Comparison of ENCODE assay signal across 8 cellular contexts in genomic region chr17:37770631-37771518, GRCh38. TPM values are rescaled to one million over a fixed set of nuclear protein-coding genes. Genes with fewer than 3 reads are reported as not detected.
DNase-seq lines count a peak whose midpoint lies in the region; ATAC-seq, FAIRE-seq and TF ChIP-seq lines count a peak whose summit lies in the region.

No MANE protein-coding gene starts in this region.

- dilution Hi-C loops in keratinocyte (cut with MboI; ENCODE audit: extremely low pct_ligation_motif_present, low sequenced_read_pairs), result no loop called here

- H3K27ac Mint-ChIP-seq in stimulated activated naive CD8-positive, alpha-beta T cell treated with anti-CD3 and anti-CD28 coated beads, Interleukin-15, amount 100 ng/mL, for 72 hours, result no peak overlapping the region

- TF ChIP-seq CTCF in OCI-LY7 (conservative IDR thresholded peaks at IDR 0.05; ENCODE audit: low read length), result peak; percentile 63
- TF ChIP-seq CTCF in astrocyte of the spinal cord (IDR thresholded peaks at IDR 0.05; ENCODE audit: low read depth, low read length), result peak; percentile 90
- TF ChIP-seq CTCF in keratinocyte (optimal IDR thresholded peaks at IDR 0.05 in 1 of 3, IDR thresholded peaks at IDR 0.05 in 1 of 3, conservative IDR thresholded peaks at IDR 0.05 in 1 of 3; ENCODE audit: extremely low read depth in 1 of 3, insufficient read depth in 2 of 3, low read length in 3 of 3), result peak; percentile 87 to 95 (median 90)

- peaks cover 11% of the 10 kb centered on the region for H3K4me1 ChIP-seq in OCI-LY7 (ENCODE audit: insufficient read depth, low read length, poor library complexity, severe bottlenecking)
- no peaks in the 10 kb centered on the region for H3K4me1 ChIP-seq in keratinocyte (ENCODE audit: control insufficient read depth, extremely low read depth, insufficient read depth, low read length)

- H3K4me3 ChIP-seq in OCI-LY7 (ENCODE audit: low read depth, low read length, poor library complexity, severe bottlenecking), result no peak overlapping the region
- H3K4me3 ChIP-seq in astrocyte of the spinal cord (ENCODE audit: low read depth, low read length), result no peak overlapping the region
- H3K4me3 ChIP-seq in keratinocyte (ENCODE audit: control insufficient read depth in 2 of 3, extremely low read depth in 1 of 3, insufficient read depth in 2 of 3, low read depth in 1 of 3, low read length in 3 of 3), result no peak overlapping the region

- BruUV-seq in OCI-LY7 (replicated peaks; lab: Mats Ljungman, UMichigan), result no TSS peak

- intact Hi-C loops in OCI-LY7 (cut with micrococcal nuclease; ENCODE audit: unreplicated experiment), result no loop called here

- H3K9me3 Mint-ChIP-seq in stimulated activated naive CD8-positive, alpha-beta T cell treated with anti-CD3 and anti-CD28 coated beads, Interleukin-15, amount 100 ng/mL, for 72 hours, result peaks cover 0 to 5% of the 10 kb centered on the region in 2 donors

- H3K9me3 ChIP-seq in OCI-LY7 (ENCODE audit: low read length), result no peaks in the 10 kb centered on the region
- no peaks in the 10 kb centered on the region for H3K9me3 ChIP-seq in keratinocyte (ENCODE audit: control insufficient read depth, low read depth, low read length)

- H4K20me1 ChIP-seq in OCI-LY7 (ENCODE audit: insufficient read depth, low read length) (no peaks in the 10 kb centered on the region), keratinocyte (ENCODE audit: control insufficient read depth, extremely low read depth, insufficient read depth, low read length) (no peaks in the 10 kb centered on the region)

- H3K79me2 ChIP-seq in OCI-LY7 (ENCODE audit: insufficient read depth, low read depth, low read length), result no peaks in the 10 kb centered on the region
- H3K79me2 ChIP-seq in keratinocyte (ENCODE audit: control insufficient read depth, insufficient read depth, low read length), result no peaks in the 10 kb centered on the region

- no peak for FAIRE-seq in keratinocyte (lab: Jason Lieb, UNC)

- no peaks in the 10 kb centered on the region for H3K27me3 ChIP-seq in keratinocyte (ENCODE audit: control insufficient read depth, extremely low read depth, insufficient read depth, low read length)

- H3K27ac ChIP-seq in OCI-LY7 (ENCODE audit: low read depth, low read length, poor library complexity, severe bottlenecking) (no peak overlapping the region), keratinocyte (ENCODE audit: control insufficient read depth, insufficient read depth, low read length) (no peak overlapping the region)

- no peaks in the 10 kb centered on the region for H3K9me2 ChIP-seq in OCI-LY7 (ENCODE audit: insufficient read depth, low read length)

- no peak overlapping the region for H2AFZ ChIP-seq in OCI-LY7 (ENCODE audit: low read length)
- no peak overlapping the region for H2AFZ ChIP-seq in keratinocyte (ENCODE audit: control insufficient read depth, low read length)

- H3K9ac ChIP-seq in keratinocyte (ENCODE audit: control insufficient read depth, extremely low read depth, insufficient read depth, low read length), result no peak overlapping the region

- H3K27me3 Mint-ChIP-seq in stimulated activated naive CD8-positive, alpha-beta T cell treated with anti-CD3 and anti-CD28 coated beads, Interleukin-15, amount 100 ng/mL, for 72 hours, result peaks cover 36% of the 10 kb centered on the region

- in situ Hi-C loops in astrocyte of the spinal cord (cut with HindIII; ENCODE audit: low sequenced_read_pairs), result no loop called here

- H3K4me1 Mint-ChIP-seq in stimulated activated naive CD8-positive, alpha-beta T cell treated with anti-CD3 and anti-CD28 coated beads, Interleukin-15, amount 100 ng/mL, for 72 hours, result peaks cover 79% of the 10 kb centered on the region

- ATAC-seq in stimulated activated naive CD8-positive, alpha-beta T cell treated with anti-CD3 and anti-CD28 coated beads, Interleukin-15, amount 100 ng/mL, for 72 hours, result peak; percentile 8
- no peak for ATAC-seq in GM18867 (IDR thresholded peaks at IDR 0.05; ENCODE audit: unreplicated experiment)
- ATAC-seq in GM21576 (IDR thresholded peaks at IDR 0.05; ENCODE audit: unreplicated experiment), result no peak

- CTCF ChIA-PET in OCI-LY7 (lab: Charles Lee; ENCODE audit: unreplicated experiment), result no interaction called here

- H3K4me2 ChIP-seq in OCI-LY7 (ENCODE audit: low read length), result no peak overlapping the region
- no peak overlapping the region for H3K4me2 ChIP-seq in keratinocyte (ENCODE audit: control insufficient read depth, extremely low read depth, insufficient read depth, low read depth, low read length)

- no peaks in the 10 kb centered on the region for H3K36me3 ChIP-seq in OCI-LY7 (ENCODE audit: insufficient read depth, low read length)
- H3K36me3 ChIP-seq in keratinocyte (ENCODE audit: control insufficient read depth in 2 of 2, extremely low read depth in 1 of 2, insufficient read depth in 2 of 2, low read length in 2 of 2), result no peaks in the 10 kb centered on the region

- POLR2A ChIA-PET in OCI-LY7 (lab: Charles Lee), result no interaction called here

- DNase-seq in COLO668 (lab: John Stamatoyannopoulos, UW; ENCODE audit: unreplicated experiment), result peak; percentile 21
- peak; percentile 99 for DNase-seq in HT-29 (ENCODE audit: low spot score)
- peak; percentile 6 for DNase-seq in OCI-LY7 (ENCODE audit: low spot score)
- DNase-seq in astrocyte of the spinal cord (ENCODE audit: low read depth, low spot score), result peak; percentile 68
- DNase-seq in keratinocyte (ENCODE audit: low read depth, low spot score), result no peak
- DNase-seq in stimulated activated naive CD8-positive, alpha-beta T cell treated with anti-CD3 and anti-CD28 coated beads, Interleukin-15, amount 100 ng/mL, for 72 hours, result peak in 1 of 2 donors; percentile 39

- no peak overlapping the region for H3K4me3 Mint-ChIP-seq in stimulated activated naive CD8-positive, alpha-beta T cell treated with anti-CD3 and anti-CD28 coated beads, Interleukin-15, amount 100 ng/mL, for 72 hours

- no peaks in the 10 kb centered on the region for H3K9me1 ChIP-seq in keratinocyte (ENCODE audit: control insufficient read depth, extremely low read depth, insufficient read depth, low read length)

RNA-seq across cellular contexts. Expression of gene HNF1B, which starts 26.0 kb away (rescaled TPM):
- total RNA-seq in HT-29 (2014; rRNA removed; shearing (Covaris generic)), result 66.0 and 91.4 TPM in 2 replicates
- total RNA-seq in OCI-LY7 (2014; rRNA removed; shearing (Covaris generic)), result not detected in 2 replicates
- not detected in 2 replicates for total RNA-seq in OCI-LY7 (2022)
- not detected in 3 replicates for polyA plus RNA-seq in keratinocyte
- polyA plus RNA-seq in keratinocyte (2011; ENCODE audit: low read depth), result not detected
- polyA plus RNA-seq in keratinocyte (2011; cell fraction: cytosol; rRNA removed), result not detected in 2 replicates
- not detected in 2 replicates for polyA plus RNA-seq in keratinocyte (2011; cell fraction: nucleus; rRNA removed)
- not detected in 2 replicates for polyA plus RNA-seq in keratinocyte (2012; ENCODE audit: low replicate concordance)
- polyA minus RNA-seq in keratinocyte, result not detected in 3 replicates
- not detected for polyA minus RNA-seq in keratinocyte (2011; cell fraction: cytosol; rRNA and poly(A)+ RNA removed)
- polyA minus RNA-seq in keratinocyte (2011; cell fraction: nucleus; rRNA and poly(A)+ RNA removed), result not detected in 2 replicates

Comparison
In these comparisons a context has a peak if more than half of its experiments do, and no peak if none do; other contexts are left out.
1. RNA of gene HNF1B, which starts 26.0 kb away (total RNA-seq): 66.0 to 91.4 TPM in HT-29; not detected in OCI-LY7; every median in the first group is over 10 times any median in the second.
2. Peak in every context shown above with its lines, with median percentiles within 50 percentile points of each other: CTCF ChIP-seq.